17 cellular contexts compared by ENCODE assay signal in the genomic region with DNA sequence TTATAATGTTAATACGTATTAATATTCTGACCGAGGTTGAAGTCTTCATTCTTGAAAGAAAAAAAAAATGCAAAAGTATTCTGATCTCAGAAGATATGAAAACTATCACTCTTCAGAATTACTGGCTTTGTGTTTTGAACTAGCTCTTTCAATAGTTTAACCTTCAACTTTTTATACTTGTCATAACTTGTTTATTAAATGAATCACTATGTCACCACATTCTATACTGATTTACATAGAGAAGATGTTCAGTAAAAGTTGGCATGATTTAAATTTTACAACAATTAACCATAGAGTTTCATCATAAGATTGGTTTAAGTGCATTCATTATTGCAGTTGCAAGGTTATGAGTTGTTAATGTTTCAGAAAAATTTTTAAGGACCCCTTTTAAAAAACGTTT. TPM values are rescaled to one million over a fixed set of nuclear protein-coding genes. Genes with fewer than 3 reads are reported as not detected.
DNase-seq lines count a peak whose midpoint lies in the region; ATAC-seq, FAIRE-seq and TF ChIP-seq lines count a peak whose summit lies in the region.
"Had no signal": no experiment of that assay in that cellular context is flagged by ENCODE, and none has a peak within 500 bp of the region (broad histone marks: within the 10 kb centered on the region; RNA-seq: fewer than 3 reads in every experiment).

No MANE protein-coding gene starts in this region.

- dilution Hi-C loops in keratinocyte (cut with MboI; ENCODE audit: extremely low pct_ligation_motif_present, low sequenced_read_pairs) = no loop called here

- H3K4me2 ChIP-seq in OCI-LY1 (ENCODE audit: low read length) (0 out of 2 replicates have a peak overlapping the region, but pooled peaks have one; percentile 35), keratinocyte (ENCODE audit: control insufficient read depth, extremely low read depth, insufficient read depth, low read depth, low read length) (peak overlapping the region; percentile 56)
- H3K4me2 ChIP-seq: BLaER1 had no signal

- H3F3A ChIP-seq in OCI-LY1 (ENCODE audit: insufficient read depth, low read length) = no peaks in the 10 kb centered on the region

- no peak overlapping the region for H3K9ac ChIP-seq in OCI-LY1 (ENCODE audit: low read length)
- no peak overlapping the region for H3K9ac ChIP-seq in keratinocyte (ENCODE audit: control insufficient read depth, extremely low read depth, insufficient read depth, low read length)
- H3K9ac ChIP-seq: BLaER1 had no signal

- no peak for TF ChIP-seq CTCF in OCI-LY1 (IDR thresholded peaks at IDR 0.05; ENCODE audit: low read length)
- no peak for TF ChIP-seq CTCF in keratinocyte (optimal IDR thresholded peaks at IDR 0.05 in 1 of 3, IDR thresholded peaks at IDR 0.05 in 1 of 3, conservative IDR thresholded peaks at IDR 0.05 in 1 of 3; ENCODE audit: extremely low read depth in 1 of 3, insufficient read depth in 2 of 3, low read length in 3 of 3)
- no peak for TF ChIP-seq CTCF in vagina (IDR thresholded peaks at IDR 0.05)

- TF ChIP-seq POLR2A in vagina (IDR thresholded peaks at IDR 0.05) = no peak

- FAIRE-seq in G401.6 (lab: Jason Lieb, UNC) (peak; percentile 67), keratinocyte (lab: Jason Lieb, UNC) (peak; percentile 32)
- FAIRE-seq: GM12891, GM18507 had no signal

- ATAC-seq in central memory CD8-positive, alpha-beta T cell (replicated peaks; ENCODE audit: extremely low read depth, poor library complexity, severe bottlenecking) = no peak
- ATAC-seq in HG03521 (IDR thresholded peaks at IDR 0.05; ENCODE audit: unreplicated experiment) = no peak
- ATAC-seq: CD8-positive, alpha-beta T cell; SK-N-SH treated with all-trans-retinoic acid at 6 μM for 48 hours had no signal

- no peaks in the 10 kb centered on the region for H3K27me3 Mint-ChIP-seq in central memory CD8-positive, alpha-beta T cell

- no peaks in the 10 kb centered on the region for H3K9me3 Mint-ChIP-seq in central memory CD8-positive, alpha-beta T cell
- H3K9me3 Mint-ChIP-seq: CD8-positive, alpha-beta T cell had no signal

- no peaks in the 10 kb centered on the region for H3K9me1 ChIP-seq in keratinocyte (ENCODE audit: control insufficient read depth, extremely low read depth, insufficient read depth, low read length)

- intact Hi-C loops in vagina (cut with DNase I) = no loop called here

- H3K27ac ChIP-seq in OCI-LY1 (ENCODE audit: low read depth, low read length, poor library complexity, severe bottlenecking) (peak overlapping the region; percentile 47), keratinocyte (ENCODE audit: control insufficient read depth, insufficient read depth, low read length) (peak overlapping the region; percentile 15), vagina (no peak overlapping the region)
- H3K27ac ChIP-seq: BLaER1, Peyer's patch had no signal

- 0 out of 2 replicates have a peak, but pooled peaks cover 3% of the 10 kb centered on the region for H3K9me3 ChIP-seq in OCI-LY1 (ENCODE audit: low read length)
- no peaks in the 10 kb centered on the region for H3K9me3 ChIP-seq in keratinocyte (ENCODE audit: control insufficient read depth, low read depth, low read length)
- H3K9me3 ChIP-seq in vagina = no peaks in the 10 kb centered on the region
- H3K9me3 ChIP-seq: Peyer's patch had no signal

- peak overlapping the region; percentile 9 for H3K4me3 Mint-ChIP-seq in central memory CD8-positive, alpha-beta T cell
- H3K4me3 Mint-ChIP-seq: CD8-positive, alpha-beta T cell had no signal

- H3K36me3 ChIP-seq in OCI-LY1 (ENCODE audit: insufficient read depth, low read length) = no peaks in the 10 kb centered on the region
- no peaks in the 10 kb centered on the region for H3K36me3 ChIP-seq in keratinocyte (ENCODE audit: control insufficient read depth in 2 of 2, extremely low read depth in 1 of 2, insufficient read depth in 2 of 2, low read length in 2 of 2)
- H3K36me3 ChIP-seq in vagina = no peaks in the 10 kb centered on the region
- H3K36me3 ChIP-seq: BLaER1, Peyer's patch had no signal

- no peaks in the 10 kb centered on the region for H3K27me3 ChIP-seq in OCI-LY1 (ENCODE audit: insufficient read depth, low read length)
- no peaks in the 10 kb centered on the region for H3K27me3 ChIP-seq in keratinocyte (ENCODE audit: control insufficient read depth, extremely low read depth, insufficient read depth, low read length)
- no peaks in the 10 kb centered on the region for H3K27me3 ChIP-seq in vagina
- H3K27me3 ChIP-seq: BLaER1, Peyer's patch had no signal

- no peak overlapping the region for H3K4me3 ChIP-seq in OCI-LY1 (ENCODE audit: low read depth, low read length, poor library complexity, severe bottlenecking)
- peak overlapping the region in 1 of 3 experiments; percentile 3 for H3K4me3 ChIP-seq in keratinocyte (ENCODE audit: control insufficient read depth in 2 of 3, extremely low read depth in 1 of 3, insufficient read depth in 2 of 3, low read depth in 1 of 3, low read length in 3 of 3)
- H3K4me3 ChIP-seq in vagina = no peak overlapping the region
- H3K4me3 ChIP-seq: BLaER1, Peyer's patch had no signal

- H4K20me1 ChIP-seq in OCI-LY1 (ENCODE audit: insufficient read depth, low read length) (no peaks in the 10 kb centered on the region; the same call in 1 of the 2 replicates), keratinocyte (ENCODE audit: control insufficient read depth, extremely low read depth, insufficient read depth, low read length) (no peaks in the 10 kb centered on the region)
- H4K20me1 ChIP-seq: BLaER1 had no signal

- no peaks in the 10 kb centered on the region for H3K4me1 Mint-ChIP-seq in central memory CD8-positive, alpha-beta T cell

- DNase-seq in central memory CD8-positive, alpha-beta T cell (ENCODE audit: low spot score in 2 of 2) = no peak
- DNase-seq in keratinocyte (ENCODE audit: low read depth, low spot score) = no peak
- DNase-seq in stimulated activated CD4-positive, alpha-beta T cell treated with anti-CD3 and anti-CD28 coated beads, Interleukin-4, amount 100 ng/mL, for 4 hours = no peak
- DNase-seq in vagina (ENCODE audit: extremely low spot score in 2 of 2) = no peak
- DNase-seq: CD8-positive, alpha-beta T cell; GOT3; NCI-H1694 treated with DMSO at 0.1 percent for 48 hours; NCI-H2107; NCI-H2227 treated with DMSO at 0.1 percent for 48 hours had no signal

- H3K27ac Mint-ChIP-seq in central memory CD8-positive, alpha-beta T cell (ENCODE audit: low read depth) = no peak overlapping the region
- H3K27ac Mint-ChIP-seq: CD8-positive, alpha-beta T cell had no signal

- H3K4me1 ChIP-seq in OCI-LY1 (ENCODE audit: insufficient read depth, low read length, severe bottlenecking) = peaks cover 39% of the 10 kb centered on the region
- H3K4me1 ChIP-seq in keratinocyte (ENCODE audit: control insufficient read depth, extremely low read depth, insufficient read depth, low read length) = peaks cover 9% of the 10 kb centered on the region
- H3K4me1 ChIP-seq in vagina = peaks cover 13% of the 10 kb centered on the region
- H3K4me1 ChIP-seq: BLaER1, Peyer's patch had no signal

- H3K36me3 Mint-ChIP-seq in central memory CD8-positive, alpha-beta T cell (ENCODE audit: insufficient read depth) = no peaks in the 10 kb centered on the region
- H3K36me3 Mint-ChIP-seq: CD8-positive, alpha-beta T cell had no signal

- peaks cover 93% of the 10 kb centered on the region for H3K79me2 ChIP-seq in OCI-LY1 (ENCODE audit: insufficient read depth, low read length)
- no peaks in the 10 kb centered on the region for H3K79me2 ChIP-seq in keratinocyte (ENCODE audit: control insufficient read depth, insufficient read depth, low read length)

- H3K9me2 ChIP-seq in OCI-LY1 (ENCODE audit: low read depth, low read length) = no peaks in the 10 kb centered on the region

- H2AFZ ChIP-seq in OCI-LY1 (ENCODE audit: low read length) (no peak overlapping the region), keratinocyte (ENCODE audit: control insufficient read depth, low read length) (no peak overlapping the region)

RNA-seq across cellular contexts. Expression of a gene that starts 57.3 kb away (rescaled TPM):
- 8.4 to 18.7 TPM (median 12.1 TPM) in 3 replicates for polyA plus RNA-seq in keratinocyte
- 2.2 TPM for polyA plus RNA-seq in keratinocyte (2011; ENCODE audit: low read depth)
- 4.4 and 9.4 TPM in 2 replicates for polyA plus RNA-seq in keratinocyte (2011; cell fraction: cytosol; rRNA removed)
- polyA plus RNA-seq in keratinocyte (2011; cell fraction: nucleus; rRNA removed) = 10.2 and 12.5 TPM in 2 replicates
- polyA plus RNA-seq in keratinocyte (2012; ENCODE audit: low replicate concordance) = 6.2 and 15.3 TPM in 2 replicates
- 2.0 to 14.5 TPM (median 6.7 TPM) in 3 replicates for polyA minus RNA-seq in keratinocyte
- 9.2 TPM for polyA minus RNA-seq in keratinocyte (2011; cell fraction: cytosol; rRNA and poly(A)+ RNA removed)
- polyA minus RNA-seq in keratinocyte (2011; cell fraction: nucleus; rRNA and poly(A)+ RNA removed) = 11.2 and 22.6 TPM in 2 replicates
- 11.5 TPM for total RNA-seq in vagina

RNA-seq across cellular contexts. Expression of a gene that starts 57.9 kb away (rescaled TPM):
- 133 to 246 TPM (median 136 TPM) in 3 replicates for polyA plus RNA-seq in keratinocyte
- 97.4 TPM for polyA plus RNA-seq in keratinocyte (2011; ENCODE audit: low read depth)
- 114 and 276 TPM in 2 replicates for polyA plus RNA-seq in keratinocyte (2011; cell fraction: cytosol; rRNA removed)
- polyA plus RNA-seq in keratinocyte (2011; cell fraction: nucleus; rRNA removed) = 123 and 171 TPM in 2 replicates
- 136 and 153 TPM in 2 replicates for polyA plus RNA-seq in keratinocyte (2012; ENCODE audit: low replicate concordance)
- polyA minus RNA-seq in keratinocyte = 31.4 to 97.2 TPM (median 55.2 TPM) in 3 replicates
- polyA minus RNA-seq in keratinocyte (2011; cell fraction: cytosol; rRNA and poly(A)+ RNA removed) = 63.3 TPM
- 43.8 and 69.9 TPM in 2 replicates for polyA minus RNA-seq in keratinocyte (2011; cell fraction: nucleus; rRNA and poly(A)+ RNA removed)
- total RNA-seq in vagina = 77.3 TPM
